Comparison of ENCODE assay signal across 22 cellular contexts in genomic region chr2:140061240-140061639, GRCh38.
"Had no signal": no experiment of that assay in that cellular context is flagged by ENCODE, and none has a peak within 500 bp of the region (broad histone marks: within the 10 kb centered on the region; RNA-seq: fewer than 3 reads in every experiment).

No MANE protein-coding gene starts in this region.

- H3K27ac ChIP-seq: coronary artery, dorsolateral prefrontal cortex, esophagus muscularis mucosa, foreskin keratinocyte, gastrocnemius medialis, heart right ventricle, lower lobe of right lung had no signal

- H3K4me1 ChIP-seq: esophagus muscularis mucosa, foreskin keratinocyte, gastrocnemius medialis, heart right ventricle, lower lobe of right lung had no signal

- DNase-seq: dermis blood vessel endothelial cell; dorsolateral prefrontal cortex; effector CD4-positive, alpha-beta T cell; effector memory CD4-positive, alpha-beta T cell; foreskin keratinocyte; gastrocnemius medialis; glutamatergic neuron; head of caudate nucleus; heart right ventricle; hippocampal formation; kidney glomerular epithelial cell; left colon; left ventricle myocardium superior; lower lobe of right lung; mesenchymal stem cell; mucosa of descending colon; naive B cell had no signal

- H3K4me3 ChIP-seq: coronary artery, dorsolateral prefrontal cortex, esophagus muscularis mucosa, gastrocnemius medialis, heart right ventricle, lower lobe of right lung, mucosa of descending colon had no signal

- H3K9me3 ChIP-seq: esophagus muscularis mucosa, gastrocnemius medialis, heart right ventricle, lower lobe of right lung, mucosa of descending colon had no signal

- ATAC-seq: foreskin keratinocyte, gastrocnemius medialis, heart right ventricle, left colon, left lobe of liver, left ventricle myocardium superior, lower lobe of right lung, mucosa of descending colon had no signal

- H3K36me3 ChIP-seq: esophagus muscularis mucosa, gastrocnemius medialis, heart right ventricle, lower lobe of right lung had no signal

- FAIRE-seq: endothelial cell of umbilical vein, keratinocyte had no signal

- H3K27me3 ChIP-seq: dorsolateral prefrontal cortex, esophagus muscularis mucosa, foreskin keratinocyte, gastrocnemius medialis, heart right ventricle had no signal
